In the genomic region with DNA sequence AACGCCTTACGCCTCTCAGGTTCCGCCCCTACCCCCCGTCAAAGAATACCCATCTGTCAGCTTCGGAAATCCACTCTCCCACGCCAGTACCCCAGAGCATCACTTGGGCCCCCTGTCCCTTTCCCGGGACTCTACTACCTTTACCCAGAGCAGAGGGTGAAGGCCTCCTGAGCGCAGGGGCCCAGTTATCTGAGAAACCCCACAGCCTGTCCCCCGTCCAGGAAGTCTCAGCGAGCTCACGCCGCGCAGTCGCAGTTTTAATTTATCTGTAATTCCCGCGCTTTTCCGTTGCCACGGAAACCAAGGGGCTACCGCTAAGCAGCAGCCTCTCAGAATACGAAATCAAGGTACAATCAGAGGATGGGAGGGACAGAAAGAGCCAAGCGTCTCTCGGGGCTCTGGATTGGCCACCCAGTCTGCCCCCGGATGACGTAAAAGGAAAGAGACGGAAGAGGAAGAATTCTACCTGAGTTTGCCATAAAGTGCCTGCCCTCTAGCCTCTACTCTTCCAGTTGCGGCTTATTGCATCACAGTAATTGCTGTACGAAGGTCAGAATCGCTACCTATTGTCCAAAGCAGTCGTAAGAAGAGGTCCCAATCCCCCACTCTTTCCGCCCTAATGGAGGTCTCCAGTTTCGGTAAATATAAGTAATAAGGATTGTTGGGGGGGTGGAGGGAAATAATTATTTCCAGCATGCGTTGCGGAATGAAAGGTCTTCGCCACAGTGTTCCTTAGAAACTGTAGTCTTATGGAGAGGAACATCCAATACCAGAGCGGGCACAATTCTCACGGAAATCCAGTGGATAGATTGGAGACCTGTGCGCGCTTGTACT, we compare ENCODE assay signal across 8 cellular contexts. TPM values are rescaled to one million over a fixed set of nuclear protein-coding genes. Genes with fewer than 3 reads are reported as not detected.
DNase-seq lines count a peak whose midpoint lies in the region; ATAC-seq and TF ChIP-seq lines count a peak whose summit lies in the region.

Gene BRCA1, minus strand, starts transcription at position 232 of the 834 bp plus-strand sequence. CDS start 1,268 bp downstream, outside the sequence.

- peak; percentile 94 for ATAC-seq in GM19438 (IDR thresholded peaks at IDR 0.05; ENCODE audit: low read depth, unreplicated experiment)
- ATAC-seq in HG03575 (IDR thresholded peaks at IDR 0.05; ENCODE audit: extremely low read depth, insufficient number of reproducible peaks, low FRiP score, unreplicated experiment) = peak; percentile 69

- intact Hi-C loops in activated CD4-positive, alpha-beta memory T cell treated with anti-CD3 and anti-CD28 coated beads for 36 hours (cut with micrococcal nuclease) = loop anchor here (1.0 to 10.0 kb wide), 4 partner anchors 45 to 189 kb away; partner anchors contain the start of genes RND2, TMEM106A and VAT1
- intact Hi-C loops in lower leg skin (cut with DNase I; ENCODE audit: low total_unique reads) = no loop called here

- 1 to 5% methylated on average over 38 of the region's 38 CpGs for WGBS in lower leg skin, 2 donors

- H3K27me3 Mint-ChIP-seq in activated CD4-positive, alpha-beta memory T cell treated with anti-CD3 and anti-CD28 coated beads for 36 hours = no peaks in the 10 kb centered on the region

- TF ChIP-seq CTCF in lower leg skin (IDR thresholded peaks at IDR 0.05) = no peak

- peaks cover 32% of the 10 kb centered on the region for H3K36me3 Mint-ChIP-seq in activated CD4-positive, alpha-beta memory T cell treated with anti-CD3 and anti-CD28 coated beads for 36 hours

- H3K4me1 Mint-ChIP-seq in activated CD4-positive, alpha-beta memory T cell treated with anti-CD3 and anti-CD28 coated beads for 36 hours (ENCODE audit: low read depth) = peaks cover 34% of the 10 kb centered on the region

- CTCF ChIA-PET in activated CD4-positive, alpha-beta memory T cell treated with anti-CD3 and anti-CD28 coated beads for 36 hours (lab: Charles Lee) = interaction anchor here (0.8 to 1.0 kb wide), 3 partner anchors 11 to 161 kb away, joined by 3 read pairs; partner anchors contain the start of gene TMEM106A

- H3K4me3 Mint-ChIP-seq in activated CD4-positive, alpha-beta memory T cell treated with anti-CD3 and anti-CD28 coated beads for 36 hours = peak within 1 kb of the TSS; percentile 97

- H3K4me3 ChIP-seq in lower leg skin (ENCODE audit: low read depth, poor library complexity, severe bottlenecking) = peak within 1 kb of the TSS; percentile 52

- TF ChIP-seq POLR2A in lower leg skin (IDR thresholded peaks at IDR 0.05) = no peak

- DNase-seq in CD1c-positive myeloid dendritic cell (ENCODE audit: extremely low spot score) (peak; percentile 99), NCI-H82 treated with DMSO at 0.1 percent for 48 hours (lab: John Stamatoyannopoulos, UW; ENCODE audit: unreplicated experiment) (peak; percentile 99), ecto neural progenitor cell (ENCODE audit: low spot score) (peak; percentile 98), lower leg skin (ENCODE audit: low spot score in 2 of 2) (peak; percentile 96 to 97)
- peak; percentile 97 for DNase-seq in activated CD4-positive, alpha-beta memory T cell treated with anti-CD3 and anti-CD28 coated beads for 36 hours
- peak; percentile 87 to 90 for DNase-seq in stimulated activated CD4-positive, alpha-beta T cell treated with anti-CD3 and anti-CD28 coated beads, Interleukin-4, amount 100 ng/mL, for 48 hours (ENCODE audit: low read depth in 2 of 2)

- H3K27ac Mint-ChIP-seq in activated CD4-positive, alpha-beta memory T cell treated with anti-CD3 and anti-CD28 coated beads for 36 hours = peak within 1 kb of the TSS; percentile 95

- H3K9me3 Mint-ChIP-seq in activated CD4-positive, alpha-beta memory T cell treated with anti-CD3 and anti-CD28 coated beads for 36 hours = no peaks in the 10 kb centered on the region

- POLR2A ChIA-PET in activated CD4-positive, alpha-beta memory T cell treated with anti-CD3 and anti-CD28 coated beads for 36 hours (lab: Charles Lee) = interaction anchor here (0.6 to 2.7 kb wide), 7 partner anchors 44 to 280 kb away, joined by 3 to 16 read pairs (median 7); partner anchors contain the start of genes NBR1, RPL27 and TMEM106A

RNA-seq across cellular contexts. Expression of gene BRCA1, which starts in this region (rescaled TPM):
- 100 to 1,000 TPM in 1 of 2 experiments, 10 to 100 TPM in 1; 92.8 to 103 TPM for total RNA-seq in activated CD4-positive, alpha-beta memory T cell treated with anti-CD3 and anti-CD28 coated beads for 36 hours
- 1 to 10 TPM; 4.5 to 7.6 (median 5.8) TPM for total RNA-seq in lower leg skin

Comparison
In these comparisons a context has a peak if more than half of its experiments do, and no peak if none do; other contexts are left out.
1. Peak in every context shown above with its lines: DNase-seq, ATAC-seq and H3K4me3 ChIP-seq.
2. RNA of gene BRCA1 (total RNA-seq): 92.8 to 103 TPM in activated CD4-positive, alpha-beta memory T cell treated with anti-CD3 and anti-CD28 coated beads for 36 hours; 4.5 to 7.6 TPM in lower leg skin; every median in the first group is over 10 times any median in the second.